ENCODE assay signal across 1 cellular context in the genomic region with DNA sequence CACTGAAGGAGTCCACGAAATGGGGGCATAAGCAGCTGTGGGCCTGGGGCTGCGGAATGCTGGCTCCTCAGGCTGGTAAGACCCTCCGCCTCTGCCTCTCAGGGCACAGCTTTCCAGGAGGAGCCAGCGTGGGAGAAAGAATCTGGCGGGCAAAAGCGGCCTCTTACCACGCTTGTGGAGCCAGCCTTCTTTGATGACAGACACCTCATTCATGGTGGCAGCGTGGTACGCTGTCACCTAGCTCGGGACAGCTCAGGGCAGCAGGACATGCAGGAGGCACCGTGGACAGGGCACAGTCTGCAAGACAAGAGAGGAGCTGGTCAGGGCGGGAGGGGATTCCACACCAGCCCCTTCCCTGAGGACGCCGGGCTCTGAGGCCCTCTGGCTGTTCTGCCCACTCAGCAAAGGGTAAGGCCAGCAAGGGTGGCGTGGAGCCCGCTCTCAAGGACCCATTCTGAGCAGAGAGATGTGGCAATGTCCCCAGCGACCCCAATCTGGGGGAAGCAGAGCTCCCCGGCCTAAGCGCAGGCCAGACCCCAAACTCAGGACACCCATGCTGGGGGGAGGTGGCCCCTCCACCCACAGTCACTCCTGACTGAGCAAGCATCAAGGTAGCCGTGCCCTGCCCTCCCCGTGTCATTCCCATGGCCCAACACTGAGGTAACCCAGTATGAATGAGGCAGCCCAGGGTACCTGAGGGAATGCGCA.
TF ChIP-seq lines count a peak whose summit lies in the region.

No MANE protein-coding gene starts in this region.

TF ChIP-seq in GM23338, 12 proteins besides CTCF, POLR2A, EP300 and RAD21 (continued from another document):
- TF ChIP-seq REST (IDR thresholded peaks at IDR 0.05; ENCODE audit: unreplicated experiment) = no peak
- no peak for TF ChIP-seq CREB1 (CRISPR knock-in tag; IDR thresholded peaks at IDR 0.05; ENCODE audit: low read depth)
- no peak for TF ChIP-seq NANOG (IDR thresholded peaks at IDR 0.05; ENCODE audit: borderline replicate concordance)
- no peak for TF ChIP-seq ZNF331 (CRISPR knock-in tag; IDR thresholded peaks at IDR 0.05; ENCODE audit: low read depth)
- TF ChIP-seq, protein P1, sequence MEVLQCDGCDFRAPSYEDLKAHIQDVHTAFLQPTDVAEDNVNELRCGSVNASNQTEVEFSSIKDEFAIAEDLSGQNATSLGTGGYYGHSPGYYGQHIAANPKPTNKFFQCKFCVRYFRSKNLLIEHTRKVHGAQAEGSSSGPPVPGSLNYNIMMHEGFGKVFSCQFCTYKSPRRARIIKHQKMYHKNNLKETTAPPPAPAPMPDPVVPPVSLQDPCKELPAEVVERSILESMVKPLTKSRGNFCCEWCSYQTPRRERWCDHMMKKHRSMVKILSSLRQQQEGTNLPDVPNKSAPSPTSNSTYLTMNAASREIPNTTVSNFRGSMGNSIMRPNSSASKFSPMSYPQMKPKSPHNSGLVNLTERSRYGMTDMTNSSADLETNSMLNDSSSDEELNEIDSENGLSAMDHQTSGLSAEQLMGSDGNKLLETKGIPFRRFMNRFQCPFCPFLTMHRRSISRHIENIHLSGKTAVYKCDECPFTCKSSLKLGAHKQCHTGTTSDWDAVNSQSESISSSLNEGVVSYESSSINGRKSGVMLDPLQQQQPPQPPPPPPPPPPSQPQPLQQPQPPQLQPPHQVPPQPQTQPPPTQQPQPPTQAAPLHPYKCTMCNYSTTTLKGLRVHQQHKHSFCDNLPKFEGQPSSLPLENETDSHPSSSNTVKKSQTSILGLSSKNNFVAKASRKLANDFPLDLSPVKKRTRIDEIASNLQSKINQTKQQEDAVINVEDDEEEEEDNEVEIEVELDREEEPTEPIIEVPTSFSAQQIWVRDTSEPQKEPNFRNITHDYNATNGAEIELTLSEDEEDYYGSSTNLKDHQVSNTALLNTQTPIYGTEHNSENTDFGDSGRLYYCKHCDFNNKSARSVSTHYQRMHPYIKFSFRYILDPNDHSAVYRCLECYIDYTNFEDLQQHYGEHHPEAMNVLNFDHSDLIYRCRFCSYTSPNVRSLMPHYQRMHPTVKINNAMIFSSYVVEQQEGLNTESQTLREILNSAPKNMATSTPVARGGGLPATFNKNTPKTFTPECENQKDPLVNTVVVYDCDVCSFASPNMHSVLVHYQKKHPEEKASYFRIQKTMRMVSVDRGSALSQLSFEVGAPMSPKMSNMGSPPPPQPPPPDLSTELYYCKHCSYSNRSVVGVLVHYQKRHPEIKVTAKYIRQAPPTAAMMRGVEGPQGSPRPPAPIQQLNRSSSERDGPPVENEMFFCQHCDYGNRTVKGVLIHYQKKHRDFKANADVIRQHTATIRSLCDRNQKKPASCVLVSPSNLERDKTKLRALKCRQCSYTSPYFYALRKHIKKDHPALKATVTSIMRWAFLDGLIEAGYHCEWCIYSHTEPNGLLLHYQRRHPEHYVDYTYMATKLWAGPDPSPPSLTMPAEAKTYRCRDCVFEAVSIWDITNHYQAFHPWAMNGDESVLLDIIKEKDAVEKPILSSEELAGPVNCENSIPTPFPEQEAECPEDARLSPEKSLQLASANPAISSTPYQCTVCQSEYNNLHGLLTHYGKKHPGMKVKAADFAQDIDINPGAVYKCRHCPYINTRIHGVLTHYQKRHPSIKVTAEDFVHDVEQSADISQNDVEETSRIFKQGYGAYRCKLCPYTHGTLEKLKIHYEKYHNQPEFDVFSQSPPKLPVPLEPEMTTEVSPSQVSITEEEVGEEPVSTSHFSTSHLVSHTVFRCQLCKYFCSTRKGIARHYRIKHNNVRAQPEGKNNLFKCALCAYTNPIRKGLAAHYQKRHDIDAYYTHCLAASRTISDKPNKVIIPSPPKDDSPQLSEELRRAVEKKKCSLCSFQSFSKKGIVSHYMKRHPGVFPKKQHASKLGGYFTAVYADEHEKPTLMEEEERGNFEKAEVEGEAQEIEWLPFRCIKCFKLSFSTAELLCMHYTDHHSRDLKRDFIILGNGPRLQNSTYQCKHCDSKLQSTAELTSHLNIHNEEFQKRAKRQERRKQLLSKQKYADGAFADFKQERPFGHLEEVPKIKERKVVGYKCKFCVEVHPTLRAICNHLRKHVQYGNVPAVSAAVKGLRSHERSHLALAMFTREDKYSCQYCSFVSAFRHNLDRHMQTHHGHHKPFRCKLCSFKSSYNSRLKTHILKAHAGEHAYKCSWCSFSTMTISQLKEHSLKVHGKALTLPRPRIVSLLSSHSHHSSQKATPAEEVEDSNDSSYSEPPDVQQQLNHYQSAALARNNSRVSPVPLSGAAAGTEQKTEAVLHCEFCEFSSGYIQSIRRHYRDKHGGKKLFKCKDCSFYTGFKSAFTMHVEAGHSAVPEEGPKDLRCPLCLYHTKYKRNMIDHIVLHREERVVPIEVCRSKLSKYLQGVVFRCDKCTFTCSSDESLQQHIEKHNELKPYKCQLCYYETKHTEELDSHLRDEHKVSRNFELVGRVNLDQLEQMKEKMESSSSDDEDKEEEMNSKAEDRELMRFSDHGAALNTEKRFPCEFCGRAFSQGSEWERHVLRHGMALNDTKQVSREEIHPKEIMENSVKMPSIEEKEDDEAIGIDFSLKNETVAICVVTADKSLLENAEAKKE (CRISPR knock-in tag; IDR thresholded peaks at IDR 0.05) = no peak
- no peak for TF ChIP-seq JUNB (IDR thresholded peaks at IDR 0.05; ENCODE audit: unreplicated experiment)
- TF ChIP-seq EZH2 (IDR thresholded peaks at IDR 0.05; ENCODE audit: low read depth, unreplicated experiment) = no peak
- TF ChIP-seq ETS1 (IDR thresholded peaks at IDR 0.05) = no peak
